ENCODE assay signal across 1 cellular context in the genomic region with DNA sequence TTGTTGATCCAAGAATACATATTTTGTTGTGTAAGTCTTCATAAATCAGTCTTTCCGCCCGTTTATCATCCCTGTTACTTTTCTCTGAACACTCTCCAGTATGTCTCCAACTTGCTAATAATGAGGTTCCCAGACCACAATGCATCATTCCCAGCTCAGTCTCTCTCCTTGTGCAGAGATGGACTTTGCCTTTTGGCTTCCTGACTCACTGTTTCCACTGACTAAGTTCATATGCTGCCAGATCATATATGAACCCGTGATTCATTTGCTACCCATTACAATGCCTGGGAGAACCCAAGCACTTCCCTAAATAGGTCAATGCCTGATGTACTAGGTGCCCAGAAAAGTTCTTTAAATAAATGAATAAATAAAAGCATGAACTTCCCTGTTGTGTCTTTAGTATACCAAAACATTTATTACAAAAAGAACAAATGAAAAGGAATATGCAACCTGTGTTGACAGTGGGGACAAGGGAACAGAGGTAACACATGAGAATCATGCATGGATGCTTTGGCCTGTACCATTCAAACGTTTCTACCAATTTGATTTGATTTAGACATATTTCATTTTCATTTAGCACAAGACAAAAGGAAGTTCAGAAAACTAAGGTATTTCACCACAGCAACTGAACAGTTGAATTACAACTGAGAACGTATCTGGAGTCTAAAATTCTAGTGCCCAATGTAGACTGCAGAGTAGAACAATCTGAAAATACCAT.
A peak's percentile ranks its signal among the peaks of the same experiment; 100 is the strongest.
TF ChIP-seq lines count a peak whose summit lies in the region.

No MANE protein-coding gene starts in this region.

TF ChIP-seq in GM12878, 131 proteins besides CTCF, POLR2A, EP300 and RAD21 (continued from another document and continues in another):
- TF ChIP-seq, protein P1, sequence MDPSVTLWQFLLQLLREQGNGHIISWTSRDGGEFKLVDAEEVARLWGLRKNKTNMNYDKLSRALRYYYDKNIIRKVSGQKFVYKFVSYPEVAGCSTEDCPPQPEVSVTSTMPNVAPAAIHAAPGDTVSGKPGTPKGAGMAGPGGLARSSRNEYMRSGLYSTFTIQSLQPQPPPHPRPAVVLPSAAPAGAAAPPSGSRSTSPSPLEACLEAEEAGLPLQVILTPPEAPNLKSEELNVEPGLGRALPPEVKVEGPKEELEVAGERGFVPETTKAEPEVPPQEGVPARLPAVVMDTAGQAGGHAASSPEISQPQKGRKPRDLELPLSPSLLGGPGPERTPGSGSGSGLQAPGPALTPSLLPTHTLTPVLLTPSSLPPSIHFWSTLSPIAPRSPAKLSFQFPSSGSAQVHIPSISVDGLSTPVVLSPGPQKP (IDR thresholded peaks at IDR 0.05; ENCODE audit: low read depth, low read length) = no peak
- no peak for TF ChIP-seq TARDBP (IDR thresholded peaks at IDR 0.05; ENCODE audit: borderline replicate concordance)
- TF ChIP-seq ZNF207 (IDR thresholded peaks at IDR 0.05; ENCODE audit: borderline replicate concordance) = no peak
- peak; percentile 32; the same call in 1 of the 2 replicates for TF ChIP-seq CREB1 (IDR thresholded peaks at IDR 0.05; ENCODE audit: low read depth)
- TF ChIP-seq FOS (IDR thresholded peaks at IDR 0.05; ENCODE audit: borderline replicate concordance, extremely low read depth, insufficient read length) = no peak
- peak; percentile 90 for TF ChIP-seq SPI1 (IDR thresholded peaks at IDR 0.05; ENCODE audit: borderline replicate concordance, insufficient read depth, low read depth, low read length)
- TF ChIP-seq SMAD1 (IDR thresholded peaks at IDR 0.05; ENCODE audit: low read depth, partially characterized antibody) = no peak
- TF ChIP-seq ATF2 (IDR thresholded peaks at IDR 0.05; ENCODE audit: low read length) = peak; percentile 91
- no peak for TF ChIP-seq E4F1 (IDR thresholded peaks at IDR 0.05; ENCODE audit: borderline replicate concordance, partially characterized antibody)
- TF ChIP-seq JUNB (IDR thresholded peaks at IDR 0.05) = peak; percentile 99
- no peak for TF ChIP-seq POLR2AphosphoS2 (IDR thresholded peaks at IDR 0.05; ENCODE audit: low read depth, low read length)
- TF ChIP-seq, protein P2, sequence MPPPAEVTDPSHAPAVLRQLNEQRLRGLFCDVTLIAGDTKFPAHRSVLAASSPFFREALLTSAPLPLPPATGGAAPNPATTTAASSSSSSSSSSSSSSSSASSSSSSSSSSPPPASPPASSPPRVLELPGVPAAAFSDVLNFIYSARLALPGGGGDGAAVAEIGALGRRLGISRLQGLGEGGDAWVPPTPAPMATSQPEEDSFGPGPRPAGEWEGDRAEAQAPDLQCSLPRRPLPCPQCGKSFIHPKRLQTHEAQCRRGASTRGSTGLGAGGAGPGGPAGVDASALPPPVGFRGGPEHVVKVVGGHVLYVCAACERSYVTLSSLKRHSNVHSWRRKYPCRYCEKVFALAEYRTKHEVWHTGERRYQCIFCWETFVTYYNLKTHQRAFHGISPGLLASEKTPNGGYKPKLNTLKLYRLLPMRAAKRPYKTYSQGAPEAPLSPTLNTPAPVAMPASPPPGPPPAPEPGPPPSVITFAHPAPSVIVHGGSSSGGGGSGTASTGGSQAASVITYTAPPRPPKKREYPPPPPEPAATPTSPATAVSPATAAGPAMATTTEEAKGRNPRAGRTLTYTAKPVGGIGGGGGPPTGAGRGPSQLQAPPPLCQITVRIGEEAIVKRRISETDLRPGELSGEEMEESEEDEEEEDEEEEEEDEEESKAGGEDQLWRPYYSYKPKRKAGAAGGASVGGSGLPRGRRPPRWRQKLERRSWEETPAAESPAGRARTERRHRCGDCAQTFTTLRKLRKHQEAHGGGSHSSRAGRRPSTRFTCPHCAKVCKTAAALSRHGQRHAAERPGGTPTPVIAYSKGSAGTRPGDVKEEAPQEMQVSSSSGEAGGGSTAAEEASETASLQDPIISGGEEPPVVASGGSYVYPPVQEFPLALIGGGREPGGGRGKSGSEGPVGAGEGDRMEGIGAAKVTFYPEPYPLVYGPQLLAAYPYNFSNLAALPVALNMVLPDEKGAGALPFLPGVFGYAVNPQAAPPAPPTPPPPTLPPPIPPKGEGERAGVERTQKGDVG (CRISPR knock-in tag; IDR thresholded peaks at IDR 0.05) = no peak
- TF ChIP-seq CHD4 (IDR thresholded peaks at IDR 0.05) = no peak
- TF ChIP-seq POU2F2 (IDR thresholded peaks at IDR 0.05; ENCODE audit: borderline replicate concordance, low read depth, low read length) = no peak; the same call in 2 of the 3 replicates
- no peak for TF ChIP-seq RFX5 (IDR thresholded peaks at IDR 0.05; ENCODE audit: low read depth, low read length)
- peak; percentile 94 for TF ChIP-seq FOXM1 (IDR thresholded peaks at IDR 0.05; ENCODE audit: low read depth, low read length)
- no peak for TF ChIP-seq RB1 (IDR thresholded peaks at IDR 0.05; ENCODE audit: borderline replicate concordance)
- TF ChIP-seq RBBP5 (conservative IDR thresholded peaks at IDR 0.05) = 0 out of 2 replicates have a peak, but pooled peaks have one; percentile 77
- TF ChIP-seq, protein P3, sequence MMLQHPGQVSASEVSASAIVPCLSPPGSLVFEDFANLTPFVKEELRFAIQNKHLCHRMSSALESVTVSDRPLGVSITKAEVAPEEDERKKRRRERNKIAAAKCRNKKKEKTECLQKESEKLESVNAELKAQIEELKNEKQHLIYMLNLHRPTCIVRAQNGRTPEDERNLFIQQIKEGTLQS (IDR thresholded peaks at IDR 0.05; ENCODE audit: borderline replicate concordance, extremely low read depth, low read depth, low read length) = no peak
- peak; percentile 73; the same call in 1 of the 2 replicates for TF ChIP-seq BMI1 (IDR thresholded peaks at IDR 0.05; ENCODE audit: borderline replicate concordance)
- TF ChIP-seq SMAD5 (IDR thresholded peaks at IDR 0.05; ENCODE audit: low read depth) = no peak
- TF ChIP-seq, protein P4, sequence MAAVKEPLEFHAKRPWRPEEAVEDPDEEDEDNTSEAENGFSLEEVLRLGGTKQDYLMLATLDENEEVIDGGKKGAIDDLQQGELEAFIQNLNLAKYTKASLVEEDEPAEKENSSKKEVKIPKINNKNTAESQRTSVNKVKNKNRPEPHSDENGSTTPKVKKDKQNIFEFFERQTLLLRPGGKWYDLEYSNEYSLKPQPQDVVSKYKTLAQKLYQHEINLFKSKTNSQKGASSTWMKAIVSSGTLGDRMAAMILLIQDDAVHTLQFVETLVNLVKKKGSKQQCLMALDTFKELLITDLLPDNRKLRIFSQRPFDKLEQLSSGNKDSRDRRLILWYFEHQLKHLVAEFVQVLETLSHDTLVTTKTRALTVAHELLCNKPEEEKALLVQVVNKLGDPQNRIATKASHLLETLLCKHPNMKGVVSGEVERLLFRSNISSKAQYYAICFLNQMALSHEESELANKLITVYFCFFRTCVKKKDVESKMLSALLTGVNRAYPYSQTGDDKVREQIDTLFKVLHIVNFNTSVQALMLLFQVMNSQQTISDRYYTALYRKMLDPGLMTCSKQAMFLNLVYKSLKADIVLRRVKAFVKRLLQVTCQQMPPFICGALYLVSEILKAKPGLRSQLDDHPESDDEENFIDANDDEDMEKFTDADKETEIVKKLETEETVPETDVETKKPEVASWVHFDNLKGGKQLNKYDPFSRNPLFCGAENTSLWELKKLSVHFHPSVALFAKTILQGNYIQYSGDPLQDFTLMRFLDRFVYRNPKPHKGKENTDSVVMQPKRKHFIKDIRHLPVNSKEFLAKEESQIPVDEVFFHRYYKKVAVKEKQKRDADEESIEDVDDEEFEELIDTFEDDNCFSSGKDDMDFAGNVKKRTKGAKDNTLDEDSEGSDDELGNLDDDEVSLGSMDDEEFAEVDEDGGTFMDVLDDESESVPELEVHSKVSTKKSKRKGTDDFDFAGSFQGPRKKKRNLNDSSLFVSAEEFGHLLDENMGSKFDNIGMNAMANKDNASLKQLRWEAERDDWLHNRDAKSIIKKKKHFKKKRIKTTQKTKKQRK (IDR thresholded peaks at IDR 0.05; ENCODE audit: low read depth, low read length) = no peak
- TF ChIP-seq IRF3 (IDR thresholded peaks at IDR 0.05) = no peak
- 0 out of 2 replicates have a peak, but pooled peaks have one; percentile 26 for TF ChIP-seq CBFB (IDR thresholded peaks at IDR 0.05; ENCODE audit: low read depth)
- TF ChIP-seq, protein P5, sequence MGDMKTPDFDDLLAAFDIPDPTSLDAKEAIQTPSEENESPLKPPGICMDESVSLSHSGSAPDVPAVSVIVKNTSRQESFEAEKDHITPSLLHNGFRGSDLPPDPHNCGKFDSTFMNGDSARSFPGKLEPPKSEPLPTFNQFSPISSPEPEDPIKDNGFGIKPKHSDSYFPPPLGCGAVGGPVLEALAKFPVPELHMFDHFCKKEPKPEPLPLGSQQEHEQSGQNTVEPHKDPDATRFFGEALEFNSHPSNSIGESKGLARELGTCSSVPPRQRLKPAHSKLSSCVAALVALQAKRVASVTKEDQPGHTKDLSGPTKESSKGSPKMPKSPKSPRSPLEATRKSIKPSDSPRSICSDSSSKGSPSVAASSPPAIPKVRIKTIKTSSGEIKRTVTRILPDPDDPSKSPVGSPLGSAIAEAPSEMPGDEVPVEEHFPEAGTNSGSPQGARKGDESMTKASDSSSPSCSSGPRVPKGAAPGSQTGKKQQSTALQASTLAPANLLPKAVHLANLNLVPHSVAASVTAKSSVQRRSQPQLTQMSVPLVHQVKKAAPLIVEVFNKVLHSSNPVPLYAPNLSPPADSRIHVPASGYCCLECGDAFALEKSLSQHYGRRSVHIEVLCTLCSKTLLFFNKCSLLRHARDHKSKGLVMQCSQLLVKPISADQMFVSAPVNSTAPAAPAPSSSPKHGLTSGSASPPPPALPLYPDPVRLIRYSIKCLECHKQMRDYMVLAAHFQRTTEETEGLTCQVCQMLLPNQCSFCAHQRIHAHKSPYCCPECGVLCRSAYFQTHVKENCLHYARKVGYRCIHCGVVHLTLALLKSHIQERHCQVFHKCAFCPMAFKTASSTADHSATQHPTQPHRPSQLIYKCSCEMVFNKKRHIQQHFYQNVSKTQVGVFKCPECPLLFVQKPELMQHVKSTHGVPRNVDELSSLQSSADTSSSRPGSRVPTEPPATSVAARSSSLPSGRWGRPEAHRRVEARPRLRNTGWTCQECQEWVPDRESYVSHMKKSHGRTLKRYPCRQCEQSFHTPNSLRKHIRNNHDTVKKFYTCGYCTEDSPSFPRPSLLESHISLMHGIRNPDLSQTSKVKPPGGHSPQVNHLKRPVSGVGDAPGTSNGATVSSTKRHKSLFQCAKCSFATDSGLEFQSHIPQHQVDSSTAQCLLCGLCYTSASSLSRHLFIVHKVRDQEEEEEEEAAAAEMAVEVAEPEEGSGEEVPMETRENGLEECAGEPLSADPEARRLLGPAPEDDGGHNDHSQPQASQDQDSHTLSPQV (IDR thresholded peaks at IDR 0.05) = no peak
- TF ChIP-seq ZBED1 (IDR thresholded peaks at IDR 0.05; ENCODE audit: borderline replicate concordance) = peak; percentile 72; the same call in 1 of the 2 replicates
- peak; percentile 56; the same call in 1 of the 2 replicates for TF ChIP-seq TCF7 (IDR thresholded peaks at IDR 0.05; ENCODE audit: borderline replicate concordance)
- TF ChIP-seq, protein P6, sequence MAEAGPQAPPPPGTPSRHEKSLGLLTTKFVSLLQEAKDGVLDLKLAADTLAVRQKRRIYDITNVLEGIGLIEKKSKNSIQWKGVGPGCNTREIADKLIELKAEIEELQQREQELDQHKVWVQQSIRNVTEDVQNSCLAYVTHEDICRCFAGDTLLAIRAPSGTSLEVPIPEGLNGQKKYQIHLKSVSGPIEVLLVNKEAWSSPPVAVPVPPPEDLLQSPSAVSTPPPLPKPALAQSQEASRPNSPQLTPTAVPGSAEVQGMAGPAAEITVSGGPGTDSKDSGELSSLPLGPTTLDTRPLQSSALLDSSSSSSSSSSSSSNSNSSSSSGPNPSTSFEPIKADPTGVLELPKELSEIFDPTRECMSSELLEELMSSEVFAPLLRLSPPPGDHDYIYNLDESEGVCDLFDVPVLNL (IDR thresholded peaks at IDR 0.05; ENCODE audit: low read depth, low read length) = no peak
- TF ChIP-seq NRF1 (conservative IDR thresholded peaks at IDR 0.05; ENCODE audit: low read depth, low read length) = no peak
